9 cellular contexts compared by ENCODE assay signal in genomic region chr4:2817701-2818350, GRCh38. TPM values are rescaled to one million over a fixed set of nuclear protein-coding genes. Genes with fewer than 3 reads are reported as not detected.
DNase-seq lines count a peak whose midpoint lies in the region; ATAC-seq and TF ChIP-seq lines count a peak whose summit lies in the region.
"Had no signal": no experiment of that assay in that cellular context is flagged by ENCODE, and none has a peak within 500 bp of the region (broad histone marks: within the 10 kb centered on the region; RNA-seq: fewer than 3 reads in every experiment).

No MANE protein-coding gene starts in this region.

- TF ChIP-seq CTCF in DOHH2 (IDR thresholded peaks at IDR 0.05; ENCODE audit: low read depth, low read length, poor library complexity, severe bottlenecking) (no peak), IMR-90 (conservative IDR thresholded peaks at IDR 0.05; ENCODE audit: low read depth, low read length) (no peak), ascending aorta (IDR thresholded peaks at IDR 0.05) (no peak)

- dilution Hi-C loops in IMR-90 (cut with HindIII; ENCODE audit: low sequenced_read_pairs, unreplicated experiment) = no loop called here

- H3K9ac ChIP-seq in IMR-90 (ENCODE audit: low read depth, low read length) = peak overlapping the region; percentile 86
- peak overlapping the region; percentile 52 for H3K9ac ChIP-seq in iPS-18a (ENCODE audit: low read length)

- H3K27ac Mint-ChIP-seq in stimulated activated memory B cell treated with anti-CD40 and anti-IgM and Interleukin-4, amounts not matched to agents 10 μg/mL and 1 μg/mL and 100 μg/mL, for 72 hours = peak overlapping the region; percentile 15

- H4K5ac ChIP-seq in IMR-90 (ENCODE audit: low read depth, low read length) = peak overlapping the region; percentile 57

- TF ChIP-seq RAD21 in IMR-90 (IDR thresholded peaks at IDR 0.05; ENCODE audit: low read length) = no peak

- no peaks in the 10 kb centered on the region for H3K9me2 ChIP-seq in DOHH2 (replicated peaks; ENCODE audit: control insufficient read depth, low read length)

- TF ChIP-seq POLR2A in IMR-90 (IDR thresholded peaks at IDR 0.05; ENCODE audit: low read depth, low read length) = no peak

- H4K8ac ChIP-seq in IMR-90 (ENCODE audit: low read depth in 2 of 2, low read length in 2 of 2) = peak overlapping the region; percentile 25 to 67; a peak in 2 of 4 replicates

- no peak overlapping the region for H2BK20ac ChIP-seq in IMR-90 (ENCODE audit: low read depth, low read length)

- WGBS in IMR-90 (ENCODE audit: extremely low coverage in 2 of 2, insufficient read length in 1 of 2), 2 experiments = 14% methylated on average over 30 of the region's 65 CpGs; no CpG with 5 or more reads in 1 of the 2 experiments

- H3K9me3 Mint-ChIP-seq in stimulated activated memory B cell treated with anti-CD40 and anti-IgM and Interleukin-4, amounts not matched to agents 10 μg/mL and 1 μg/mL and 100 μg/mL, for 72 hours = no peaks in the 10 kb centered on the region

- H2AK5ac ChIP-seq in IMR-90 (ENCODE audit: low read depth, low read length) = peak overlapping the region; percentile 78; the same call in 1 of the 2 replicates

- H2BK120ac ChIP-seq in IMR-90 (ENCODE audit: low read depth, low read length) = no peak overlapping the region

- peaks cover 14% of the 10 kb centered on the region for H3K36me3 Mint-ChIP-seq in stimulated activated memory B cell treated with anti-CD40 and anti-IgM and Interleukin-4, amounts not matched to agents 10 μg/mL and 1 μg/mL and 100 μg/mL, for 72 hours

- H3K56ac ChIP-seq in IMR-90 (ENCODE audit: extremely low read depth, insufficient read depth, low read length) = no peak overlapping the region

- peak overlapping the region; percentile 69 for H3K4me3 Mint-ChIP-seq in stimulated activated memory B cell treated with anti-CD40 and anti-IgM and Interleukin-4, amounts not matched to agents 10 μg/mL and 1 μg/mL and 100 μg/mL, for 72 hours

- H3K9me1 ChIP-seq in IMR-90 (ENCODE audit: insufficient read depth, low read length) = peaks cover 22% of the 10 kb centered on the region

- H3K23ac ChIP-seq in IMR-90 (ENCODE audit: low read depth, low read length) = 0 out of 2 replicates have a peak overlapping the region, but pooled peaks have one; percentile 33

- intact Hi-C loops in IMR-90 (cut with micrococcal nuclease) (no loop called here), ascending aorta (cut with DNase I) (no loop called here)

- no peaks in the 10 kb centered on the region for H3K27me3 Mint-ChIP-seq in stimulated activated memory B cell treated with anti-CD40 and anti-IgM and Interleukin-4, amounts not matched to agents 10 μg/mL and 1 μg/mL and 100 μg/mL, for 72 hours

- H3K4me2 ChIP-seq in DOHH2 (ENCODE audit: low read length) (peak overlapping the region; percentile 49), IMR-90 (ENCODE audit: low read depth, low read length) (peak overlapping the region; percentile 97)

- peaks cover 29 to 69% of the 10 kb centered on the region in 2 experiments for H3K79me1 ChIP-seq in IMR-90 (ENCODE audit: low read depth in 1 of 2, low read length in 2 of 2)

- DNase-seq in IMR-90 (no peak), ascending aorta (ENCODE audit: low spot score in 2 of 2) (no peak), left lobe of liver (ENCODE audit: low spot score) (no peak), SHP77 treated with DMSO at 0.1 percent for 48 hours (lab: John Stamatoyannopoulos, UW) (no peak)

- CTCF ChIA-PET in IMR-90 (lab: Yijun Ruan, JAX) = no interaction called here

- ATAC-seq in IMR-90 (ENCODE audit: low read depth) = peak; percentile 87
- peak; percentile 52 for ATAC-seq in stimulated activated memory B cell treated with anti-CD40 and anti-IgM and Interleukin-4, amounts not matched to agents 10 μg/mL and 1 μg/mL and 100 μg/mL, for 72 hours
- no peak for ATAC-seq in left lobe of liver
- no peak for ATAC-seq in GM21390 (IDR thresholded peaks at IDR 0.05; ENCODE audit: unreplicated experiment)

- no peak overlapping the region for H3K18ac ChIP-seq in IMR-90 (ENCODE audit: low read depth, low read length)

- H3K4me1 Mint-ChIP-seq in stimulated activated memory B cell treated with anti-CD40 and anti-IgM and Interleukin-4, amounts not matched to agents 10 μg/mL and 1 μg/mL and 100 μg/mL, for 72 hours = peaks cover 58% of the 10 kb centered on the region

- in situ Hi-C loops in IMR-90 (cut with MboI; ENCODE audit: low sequenced_read_pairs) = no loop called here

- H3K14ac ChIP-seq in IMR-90 (replicated peaks; ENCODE audit: low read depth, low read length) = 0 out of 2 replicates have a peak overlapping the region, but pooled peaks have one; percentile 27

- H3K27me3 ChIP-seq in DOHH2 (ENCODE audit: control insufficient read depth, low read length) (peaks cover 31% of the 10 kb centered on the region), IMR-90 (ENCODE audit: control insufficient read depth, insufficient read depth, low read length) (no peaks in the 10 kb centered on the region), ascending aorta (no peaks in the 10 kb centered on the region), iPS-18a (ENCODE audit: control insufficient read depth, insufficient read depth, low read length) (no peaks in the 10 kb centered on the region)
- H3K27me3 ChIP-seq: SJSA1 had no signal

- peaks cover 29% of the 10 kb centered on the region for H3K4me1 ChIP-seq in DOHH2 (ENCODE audit: control insufficient read depth, low read length)
- H3K4me1 ChIP-seq in IMR-90 (ENCODE audit: control insufficient read depth, insufficient read depth, low read length) = peaks cover 14% of the 10 kb centered on the region
- peaks cover 8 to 12% of the 10 kb centered on the region in 2 donors for H3K4me1 ChIP-seq in ascending aorta
- no peaks in the 10 kb centered on the region for H3K4me1 ChIP-seq in iPS-18a (ENCODE audit: control insufficient read depth, low read depth, low read length)

- no peaks in the 10 kb centered on the region for H3K79me2 ChIP-seq in DOHH2 (ENCODE audit: control insufficient read depth, low read length)

- H3K27ac ChIP-seq in DOHH2 (ENCODE audit: low read depth, low read length) (no peak overlapping the region), IMR-90 (ENCODE audit: insufficient read depth, low read length) (peak overlapping the region; percentile 74; the same call in 1 of the 2 replicates), ascending aorta (no peak overlapping the region), iPS-18a (ENCODE audit: low read length) (no peak overlapping the region)
- H3K27ac ChIP-seq: SJSA1 had no signal

- H2BK5ac ChIP-seq in IMR-90 (ENCODE audit: low read depth, low read length, poor library complexity, severe bottlenecking) = no peak overlapping the region

- peak overlapping the region; percentile 94 for H2AFZ ChIP-seq in IMR-90 (replicated peaks; ENCODE audit: low read length, poor library complexity)

- H3K4me3 ChIP-seq in DOHH2 (ENCODE audit: low read length) (peak overlapping the region; percentile 21), IMR-90 (ENCODE audit: insufficient read depth, low read depth, low read length) (peak overlapping the region; percentile 82), ascending aorta (peak overlapping the region; percentile 59 to 80), iPS-18a (ENCODE audit: low read length) (peak overlapping the region; percentile 53)
- H3K4me3 ChIP-seq: SJSA1 had no signal

- H4K20me1 ChIP-seq in DOHH2 (ENCODE audit: control insufficient read depth, insufficient read depth, low read depth, low read length) (no peaks in the 10 kb centered on the region), IMR-90 (ENCODE audit: insufficient read depth, low read length) (0 out of 2 replicates have a peak, but pooled peaks cover 6% of the 10 kb centered on the region)

- no peak overlapping the region for H2BK15ac ChIP-seq in IMR-90 (ENCODE audit: low read depth, low read length)

- peak overlapping the region; percentile 52; the same call in 1 of the 2 replicates for H3K4ac ChIP-seq in IMR-90 (ENCODE audit: low read depth, low read length)

- POLR2A ChIA-PET in IMR-90 (lab: Charles Lee; ENCODE audit: unreplicated experiment) = interaction anchor here (0.6 to 1.0 kb wide), 2 partner anchors 11 to 14 kb away, joined by 3 to 4 read pairs; no protein-coding TSS in a partner anchor

- H3F3A ChIP-seq in DOHH2 (ENCODE audit: control insufficient read depth, insufficient read depth) = 0 out of 2 replicates have a peak, but pooled peaks cover 7% of the 10 kb centered on the region

- no peak overlapping the region for H4K91ac ChIP-seq in IMR-90 (ENCODE audit: insufficient read depth, low read depth, low read length)

- H2AK9ac ChIP-seq in IMR-90 (replicated peaks; ENCODE audit: low read depth, low read length, poor library complexity) = peak overlapping the region; percentile 97

- BruUV-seq in IMR-90 (replicated peaks; lab: Mats Ljungman, UMichigan) = no TSS peak

- H3K9me3 ChIP-seq in DOHH2 (ENCODE audit: control insufficient read depth, insufficient read depth, low read length) (0 out of 2 replicates have a peak, but pooled peaks cover 4% of the 10 kb centered on the region), IMR-90 (ENCODE audit: control insufficient read depth, insufficient read depth, low read length) (no peaks in the 10 kb centered on the region), ascending aorta (peaks cover 0 to 9% of the 10 kb centered on the region in 2 donors), iPS-18a (ENCODE audit: control insufficient read depth, low read depth, low read length) (no peaks in the 10 kb centered on the region)
- H3K9me3 ChIP-seq: SJSA1 had no signal

- H3K36me3 ChIP-seq in DOHH2 (ENCODE audit: control insufficient read depth, low read length) (no peaks in the 10 kb centered on the region), IMR-90 (ENCODE audit: control insufficient read depth, insufficient read depth, low read length) (peaks cover 19% of the 10 kb centered on the region), ascending aorta (no peaks in the 10 kb centered on the region), iPS-18a (ENCODE audit: control insufficient read depth, low read depth, low read length) (peaks cover 6% of the 10 kb centered on the region)
- H3K36me3 ChIP-seq: SJSA1 had no signal

TF ChIP-seq in IMR-90, 13 proteins besides CTCF, POLR2A, EP300 and RAD21 (continues in another document):
- TF ChIP-seq CEBPB (IDR thresholded peaks at IDR 0.05; ENCODE audit: low read depth, low read length) = no peak
- TF ChIP-seq MAFK (IDR thresholded peaks at IDR 0.05; ENCODE audit: low read depth, low read length) = no peak

RNA-seq across cellular contexts. Expression of gene SH3BP2, which starts 24.9 kb away (rescaled TPM):
- 8.9 and 9.0 TPM in 2 replicates for total RNA-seq in IMR-90 (2012; rRNA removed)
- 37.2 and 45.3 TPM in 2 replicates for polyA plus RNA-seq in IMR-90 (2012; rRNA removed)
- polyA plus RNA-seq in IMR-90 (2012; cell fraction: cytosol; rRNA removed) = 20.8 and 21.2 TPM in 2 replicates
- 229 and 480 TPM in 2 replicates for polyA plus RNA-seq in IMR-90 (2012; cell fraction: nucleus; rRNA removed; ENCODE audit: low replicate concordance)
- total RNA-seq in ascending aorta = 70.6 TPM
- total RNA-seq in left lobe of liver = 59.8 TPM

RNA-seq across cellular contexts. Expression of gene ADD1, which starts 25.8 kb away (rescaled TPM):
- total RNA-seq in IMR-90 (2012; rRNA removed) = 117 and 122 TPM in 2 replicates
- polyA plus RNA-seq in IMR-90 (2012; rRNA removed) = 190 and 215 TPM in 2 replicates
- polyA plus RNA-seq in IMR-90 (2012; cell fraction: cytosol; rRNA removed) = 170 and 354 TPM in 2 replicates
- polyA plus RNA-seq in IMR-90 (2012; cell fraction: nucleus; rRNA removed; ENCODE audit: low replicate concordance) = 291 and 369 TPM in 2 replicates
- total RNA-seq in ascending aorta = 261 TPM
- 113 TPM for total RNA-seq in left lobe of liver

Comparison
In these comparisons a context has a peak if more than half of its experiments do, and no peak if none do; other contexts are left out.
1. H3K4me3 ChIP-seq: peak in every context shown above with its lines; median percentile 82 in IMR-90; 70 in ascending aorta; 53 in iPS-18a; 21 in DOHH2.
2. ATAC-seq: peak in IMR-90 (single experiment) and stimulated activated memory B cell treated with anti-CD40 and anti-IgM and Interleukin-4, amounts not matched to agents 10 μg/mL and 1 μg/mL and 100 μg/mL, for 72 hours (single experiment); none in left lobe of liver (single experiment) and GM21390 (single experiment).